Comparison of ENCODE assay signal across 11 cellular contexts in the genomic region with DNA sequence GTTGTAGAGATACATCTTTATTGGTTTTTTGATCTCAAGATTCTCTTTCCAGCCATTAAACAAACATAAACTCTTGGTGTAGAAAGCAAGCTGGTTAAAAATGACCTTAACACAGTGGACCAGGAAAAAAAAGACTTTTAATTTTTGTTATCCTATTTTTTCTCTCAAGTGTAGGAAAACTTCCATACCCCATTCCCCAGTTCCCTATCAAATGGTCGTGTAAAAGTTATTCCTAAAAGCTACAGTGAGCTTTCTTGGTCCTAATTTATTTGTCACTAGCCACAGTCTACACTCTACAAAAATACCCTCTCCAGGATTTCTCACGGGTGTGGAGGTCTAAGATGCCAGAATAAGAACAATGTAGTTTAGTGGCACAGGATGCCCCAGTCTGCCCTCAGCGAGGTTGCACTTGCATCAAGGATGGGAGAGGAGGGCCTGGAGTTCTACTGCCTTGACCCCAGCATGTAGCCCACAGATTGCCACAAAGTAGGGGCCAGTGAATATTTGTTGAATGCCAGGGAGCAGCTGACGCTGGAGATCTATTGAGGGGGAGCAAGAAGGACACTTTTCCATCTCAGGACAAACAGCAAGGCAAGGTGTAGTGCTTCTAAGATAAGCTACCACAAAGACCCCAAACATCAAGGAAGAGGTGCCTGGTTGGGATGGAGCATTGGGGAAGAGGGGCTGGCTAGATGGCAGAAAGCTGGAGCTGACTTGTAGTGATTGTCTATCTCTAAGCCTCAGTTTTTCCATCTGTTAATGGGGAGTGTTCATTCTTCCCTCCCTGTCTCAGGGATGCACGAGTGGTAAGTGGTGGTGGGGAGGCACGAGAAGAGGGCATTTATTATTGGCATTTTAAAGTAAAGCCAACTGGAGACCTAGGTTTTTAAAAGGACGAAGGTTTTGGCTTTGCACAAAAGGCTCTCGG. TPM values are rescaled to one million over a fixed set of nuclear protein-coding genes. Genes with fewer than 3 reads are reported as not detected.
DNase-seq lines count a peak whose midpoint lies in the region; ATAC-seq, FAIRE-seq and TF ChIP-seq lines count a peak whose summit lies in the region.
"Had no signal": no experiment of that assay in that cellular context is flagged by ENCODE, and none has a peak within 500 bp of the region (broad histone marks: within the 10 kb centered on the region; RNA-seq: fewer than 3 reads in every experiment).

No MANE protein-coding gene starts in this region.

- no peaks in the 10 kb centered on the region for H3K9me3 Mint-ChIP-seq in Caco-2 (ENCODE audit: unreplicated experiment)
- H3K9me3 Mint-ChIP-seq in endothelial cell (ENCODE audit: unreplicated experiment): no peaks in the 10 kb centered on the region
- peaks cover 3% of the 10 kb centered on the region for H3K9me3 Mint-ChIP-seq in nephron progenitor cell
- no peaks in the 10 kb centered on the region for H3K9me3 Mint-ChIP-seq in activated T-cell treated with anti-CD3 and anti-CD28 coated beads, Interleukin-2, amount 50 U/mL, for 72 hours

- POLR2A ChIA-PET in Caco-2 (lab: Charles Lee): interaction anchor here (0.6 kb wide), 1 partner anchor 400 kb away, joined by 3 read pairs; no protein-coding TSS in a partner anchor

- no peaks in the 10 kb centered on the region for H3K9me3 ChIP-seq in Caco-2
- H3K9me3 ChIP-seq: esophagus muscularis mucosa, Peyer's patch had no signal

- peaks cover 5% of the 10 kb centered on the region for H3K36me3 Mint-ChIP-seq in Caco-2 (ENCODE audit: insufficient read depth, unreplicated experiment)
- H3K36me3 Mint-ChIP-seq in endothelial cell (ENCODE audit: low read depth, unreplicated experiment): peaks cover 9% of the 10 kb centered on the region
- no peaks in the 10 kb centered on the region for H3K36me3 Mint-ChIP-seq in nephron progenitor cell (ENCODE audit: low read depth)
- no peaks in the 10 kb centered on the region for H3K36me3 Mint-ChIP-seq in activated T-cell treated with anti-CD3 and anti-CD28 coated beads, Interleukin-2, amount 50 U/mL, for 72 hours (ENCODE audit: insufficient read depth in 2 of 2)

- H3K27ac Mint-ChIP-seq in Caco-2 (ENCODE audit: unreplicated experiment) (no peak overlapping the region), endothelial cell (ENCODE audit: unreplicated experiment) (no peak overlapping the region), nephron progenitor cell (no peak overlapping the region)
- H3K27ac Mint-ChIP-seq in activated T-cell treated with anti-CD3 and anti-CD28 coated beads, Interleukin-2, amount 50 U/mL, for 72 hours: no peak overlapping the region

- no peaks in the 10 kb centered on the region for H3K36me3 ChIP-seq in Caco-2 (ENCODE audit: control insufficient read depth, insufficient read depth, low read length)
- H3K36me3 ChIP-seq: esophagus muscularis mucosa, Peyer's patch had no signal

- intact Hi-C loops in Caco-2 (cut with micrococcal nuclease; ENCODE audit: unreplicated experiment): no loop called here

- H3K27me3 Mint-ChIP-seq in Caco-2 (ENCODE audit: insufficient read depth, unreplicated experiment) (no peaks in the 10 kb centered on the region), endothelial cell (ENCODE audit: unreplicated experiment) (peaks cover 21% of the 10 kb centered on the region), nephron progenitor cell (ENCODE audit: low read depth, poor library complexity) (peaks cover 36% of the 10 kb centered on the region)
- peaks cover 74% of the 10 kb centered on the region for H3K27me3 Mint-ChIP-seq in activated T-cell treated with anti-CD3 and anti-CD28 coated beads, Interleukin-2, amount 50 U/mL, for 72 hours (ENCODE audit: low read depth)

- CTCF ChIA-PET in Caco-2 (lab: Charles Lee): no interaction called here

- FAIRE-seq in D721Med (lab: Jason Lieb, UNC): no peak

- no peak for ATAC-seq in activated T-cell treated with anti-CD3 and anti-CD28 coated beads, Interleukin-2, amount 50 U/mL, for 72 hours (replicated peaks in 1 of 2)

- H3K4me1 Mint-ChIP-seq in Caco-2 (ENCODE audit: low read depth, unreplicated experiment): no peaks in the 10 kb centered on the region
- peaks cover 35% of the 10 kb centered on the region for H3K4me1 Mint-ChIP-seq in endothelial cell (ENCODE audit: unreplicated experiment)
- H3K4me1 Mint-ChIP-seq in nephron progenitor cell: peaks cover 53% of the 10 kb centered on the region
- peaks cover 10% of the 10 kb centered on the region for H3K4me1 Mint-ChIP-seq in activated T-cell treated with anti-CD3 and anti-CD28 coated beads, Interleukin-2, amount 50 U/mL, for 72 hours (ENCODE audit: low read depth)

- DNase-seq in Caco-2 (no peak), NCI-H1694 treated with DMSO at 0.1 percent for 48 hours (lab: John Stamatoyannopoulos, UW) (peak; percentile 100), endothelial cell (ENCODE audit: low spot score) (no peak), nephron progenitor cell (no peak), inferior parietal cortex (ENCODE audit: extremely low spot score) (no peak), D721Med (ENCODE audit: insufficient read length, low spot score) (no peak), mucosa of gallbladder (ENCODE audit: low spot score) (no peak)
- no peak for DNase-seq in activated T-cell treated with anti-CD3 and anti-CD28 coated beads, Interleukin-2, amount 50 U/mL, for 72 hours
- DNase-seq: NCI-H1048 had no signal

- peaks cover 12% of the 10 kb centered on the region for H3K4me1 ChIP-seq in Caco-2

- no peaks in the 10 kb centered on the region for H3K27me3 ChIP-seq in Caco-2 (replicated peaks; ENCODE audit: control insufficient read depth, insufficient read depth, low read length)

- BruUV-seq in Caco-2 (replicated peaks; lab: Mats Ljungman, UMichigan): TSS peak; percentile 24

- TF ChIP-seq CTCF in Caco-2 (IDR thresholded peaks at IDR 0.05; ENCODE audit: insufficient read depth in 1 of 2, low read depth in 1 of 2, low read length in 1 of 2, severe bottlenecking in 1 of 2, unreplicated experiment in 1 of 2) (no peak), endothelial cell (IDR thresholded peaks at IDR 0.05; ENCODE audit: unreplicated experiment) (no peak), nephron progenitor cell (IDR thresholded peaks at IDR 0.05) (no peak), D721Med (IDR thresholded peaks at IDR 0.05; ENCODE audit: insufficient read depth, missing control alignments) (no peak)

- H3K4me3 Mint-ChIP-seq in Caco-2 (ENCODE audit: unreplicated experiment) (peak overlapping the region; percentile 76), endothelial cell (ENCODE audit: unreplicated experiment) (peak overlapping the region; percentile 85), nephron progenitor cell (peak overlapping the region; percentile 88)
- peak overlapping the region in 1 of 2 donors; percentile 29 for H3K4me3 Mint-ChIP-seq in activated T-cell treated with anti-CD3 and anti-CD28 coated beads, Interleukin-2, amount 50 U/mL, for 72 hours

- peak overlapping the region; percentile 68 for H3K4me3 ChIP-seq in Caco-2 (ENCODE audit: low read depth, low read length)

RNA-seq across cellular contexts. Expression of a gene that starts 1.8 kb away (rescaled TPM):
- 7.2 and 7.8 TPM in 2 replicates for total RNA-seq in Caco-2 (2022)
- 20.1 TPM for total RNA-seq in endothelial cell (ENCODE audit: unreplicated experiment)
- under 1 TPM; 0.30 to 0.70 TPM for total RNA-seq in activated T-cell treated with anti-CD3 and anti-CD28 coated beads, Interleukin-2, amount 50 U/mL, for 72 hours
- 4.4 TPM for total RNA-seq in mucosa of gallbladder

RNA-seq across cellular contexts. Expression of a gene that starts 16.6 kb away (rescaled TPM):
- total RNA-seq in Caco-2 (2022) (18.9 and 23.5 TPM in 2 replicates), endothelial cell (ENCODE audit: unreplicated experiment) (16.1 TPM), mucosa of gallbladder (13.4 TPM)
- total RNA-seq in activated T-cell treated with anti-CD3 and anti-CD28 coated beads, Interleukin-2, amount 50 U/mL, for 72 hours: 10 to 100 TPM; 20.5 to 22.6 TPM

RNA-seq across cellular contexts. Expression of a gene that starts 55.1 kb away (rescaled TPM):
- total RNA-seq in Caco-2 (2022) (2.2 TPM in 2 replicates), endothelial cell (ENCODE audit: unreplicated experiment) (1.6 TPM), mucosa of gallbladder (3.3 TPM)
- total RNA-seq in activated T-cell treated with anti-CD3 and anti-CD28 coated beads, Interleukin-2, amount 50 U/mL, for 72 hours: 1 to 10 TPM; 7.2 to 9.5 TPM
